In the genomic region with DNA sequence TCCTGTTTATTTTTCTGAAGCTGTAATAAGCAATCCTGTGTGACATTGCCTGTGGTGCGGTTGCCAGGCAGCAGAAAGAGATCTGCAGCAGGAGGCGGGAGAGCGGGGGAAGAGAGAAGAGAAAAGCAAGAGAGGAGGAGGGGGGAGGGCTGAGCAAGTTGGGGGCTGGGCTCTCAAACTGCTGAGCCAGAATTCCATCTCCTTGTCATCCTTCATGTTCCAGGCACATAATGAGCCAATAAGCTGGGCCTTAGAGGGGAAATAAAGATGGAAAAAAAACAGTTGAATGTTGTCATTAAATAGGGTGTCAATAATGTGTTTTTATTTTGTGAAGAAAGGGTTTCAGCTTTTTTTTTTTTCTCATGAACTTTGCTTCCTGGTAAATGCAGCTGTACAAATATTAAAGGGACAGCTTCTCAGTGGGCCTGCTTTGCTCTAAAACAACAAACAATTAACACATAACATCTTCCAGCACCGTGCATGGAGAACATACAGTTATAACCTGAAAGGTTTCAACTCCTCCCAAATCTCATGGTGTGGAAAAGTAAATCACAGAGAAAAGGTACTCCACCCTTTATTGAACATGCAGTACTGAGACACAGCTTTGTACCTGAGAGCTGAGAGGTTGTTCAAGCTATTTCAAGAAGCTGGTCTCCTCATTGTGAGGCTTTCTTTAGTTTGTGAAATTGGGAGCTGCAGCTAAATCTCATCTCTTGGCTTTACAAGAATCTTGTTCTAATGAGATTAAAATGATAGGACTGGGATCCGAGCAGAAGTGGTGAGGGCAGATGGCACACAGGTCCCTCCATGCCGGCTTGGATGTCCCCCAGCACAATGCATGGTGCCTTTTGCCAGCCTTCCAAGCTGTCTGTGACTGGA, we compare ENCODE assay signal across 8 cellular contexts.
A peak's percentile ranks its signal among the peaks of the same experiment; 100 is the strongest.
DNase-seq lines count a peak whose midpoint lies in the region; ATAC-seq and TF ChIP-seq lines count a peak whose summit lies in the region.

No MANE protein-coding gene starts in this region.

- peaks cover 7% of the 10 kb centered on the region for H3K9me3 Mint-ChIP-seq in MCF 10A (ENCODE audit: unreplicated experiment)

- TF ChIP-seq CTCF in breast epithelium (IDR thresholded peaks at IDR 0.05) (no peak), MCF 10A (IDR thresholded peaks at IDR 0.05; ENCODE audit: unreplicated experiment) (no peak)

- H3K27me3 Mint-ChIP-seq in MCF 10A (ENCODE audit: insufficient read depth, unreplicated experiment), result no peaks in the 10 kb centered on the region

- no peak overlapping the region for H3K4me3 Mint-ChIP-seq in MCF 10A (ENCODE audit: unreplicated experiment)

- peaks cover 10% of the 10 kb centered on the region for H3K4me1 Mint-ChIP-seq in MCF 10A (ENCODE audit: insufficient read depth, unreplicated experiment)

- no peaks in the 10 kb centered on the region for H3K36me3 Mint-ChIP-seq in MCF 10A (ENCODE audit: insufficient read depth, unreplicated experiment)

- no peak overlapping the region for H3K27ac Mint-ChIP-seq in MCF 10A (ENCODE audit: low read depth, unreplicated experiment)

- TF ChIP-seq POLR2A in breast epithelium (IDR thresholded peaks at IDR 0.05), result no peak

- peak; percentile 94 for ATAC-seq in left lobe of liver
- ATAC-seq in HG03521 (IDR thresholded peaks at IDR 0.05; ENCODE audit: unreplicated experiment), result no peak
- no peak for ATAC-seq in HG03354 (IDR thresholded peaks at IDR 0.05; ENCODE audit: poor library complexity, severe bottlenecking, unreplicated experiment)

- peak overlapping the region; percentile 79 to 80 for H3K27ac ChIP-seq in breast epithelium
- peak overlapping the region; percentile 61 for H3K27ac ChIP-seq in SJSA1
- peak overlapping the region; percentile 97 for H3K27ac ChIP-seq in cingulate gyrus (ENCODE audit: low read depth, low read length)

- DNase-seq in breast epithelium (ENCODE audit: low spot score in 2 of 2), result peak; percentile 82 to 83
- DNase-seq in MCF 10A (ENCODE audit: unreplicated experiment), result no peak
- DNase-seq in SJSA1 (ENCODE audit: low read depth in 1 of 2, low spot score in 2 of 2), result peak; percentile 52 to 61
- peak; percentile 63 for DNase-seq in left lobe of liver (ENCODE audit: low spot score)
- DNase-seq in stimulated activated CD4-positive, alpha-beta T cell treated with anti-CD3 and anti-CD28 coated beads, Interleukin-1b, Interleukin-23, amount 100 ng/mL, for 48 hours, result peak; percentile 19

- H3K9me3 ChIP-seq in breast epithelium, result no peaks in the 10 kb centered on the region
- H3K9me3 ChIP-seq in SJSA1 (replicated peaks), result no peaks in the 10 kb centered on the region

- H3K4me1 ChIP-seq in breast epithelium (peaks cover 0 to 9% of the 10 kb centered on the region in 2 donors), SJSA1 (replicated peaks) (peaks cover 15% of the 10 kb centered on the region)

- CTCF ChIA-PET in MCF 10A (lab: Yijun Ruan, JAX), result interaction anchor here (0.6 to 1.8 kb wide), 6 partner anchors 9 to 289 kb away, joined by 3 to 5 read pairs (median 4); no protein-coding TSS in a partner anchor

- no peaks in the 10 kb centered on the region for H3K36me3 ChIP-seq in breast epithelium
- H3K36me3 ChIP-seq in SJSA1, result no peaks in the 10 kb centered on the region

- H3K4me3 ChIP-seq in breast epithelium (no peak overlapping the region), SJSA1 (no peak overlapping the region)

- no peaks in the 10 kb centered on the region for H3K27me3 ChIP-seq in breast epithelium
- H3K27me3 ChIP-seq in SJSA1 (replicated peaks), result no peaks in the 10 kb centered on the region

- BruUV-seq in MCF 10A (replicated peaks; lab: Mats Ljungman, UMichigan), result no TSS peak

- intact Hi-C loops in breast epithelium (cut with DNase I; ENCODE audit: low total_unique reads) (no loop called here), MCF 10A (cut with micrococcal nuclease) (loop anchor here (10.0 kb wide), 1 partner anchor 240 kb away; no protein-coding TSS in a partner anchor)

- POLR2A ChIA-PET in MCF 10A (lab: Yijun Ruan, JAX), result interaction anchor here (0.6 to 1.0 kb wide), 3 partner anchors 121 to 980 kb away, joined by 3 to 6 read pairs (median 3); no protein-coding TSS in a partner anchor
